In the genomic region with DNA sequence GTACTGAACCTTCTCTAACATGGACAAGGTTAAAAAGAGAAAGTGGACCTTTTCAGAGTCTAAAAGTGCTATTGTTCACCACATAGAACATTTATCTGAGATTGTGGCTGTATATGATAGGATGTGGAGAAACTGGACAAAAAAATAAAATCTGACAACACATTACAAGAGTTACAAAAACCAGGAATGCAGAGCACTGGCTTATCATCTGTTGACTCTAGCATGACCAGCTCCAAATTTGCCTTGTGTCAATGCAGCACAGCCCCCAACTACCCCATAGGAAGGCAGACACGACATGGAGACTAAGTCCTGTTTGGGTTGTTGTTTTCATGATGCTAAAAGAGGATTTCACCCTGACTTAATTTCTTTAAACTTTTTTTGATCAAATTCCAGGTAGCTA, we compare ENCODE assay signal across 9 cellular contexts.
"Had no signal": no experiment of that assay in that cellular context is flagged by ENCODE, and none has a peak within 500 bp of the region (broad histone marks: within the 10 kb centered on the region; RNA-seq: fewer than 3 reads in every experiment).

No MANE protein-coding gene starts in this region.

- DNase-seq: GOT3, H7, HFFc6, IMR-90, KG1 had no signal

- H3K27ac ChIP-seq: HL-60 had no signal

- H3K9me3 ChIP-seq: HAP-1 had no signal

- H3K9me3 Mint-ChIP-seq: HFFc6 had no signal

- H3K27ac Mint-ChIP-seq: HFFc6 had no signal

- H3K4me1 ChIP-seq: HAP-1 had no signal

- H3K36me3 ChIP-seq: HAP-1 had no signal

- FAIRE-seq: K562 had no signal

- ATAC-seq: HCT116, K562 had no signal

- H3K4me3 ChIP-seq: HAP-1, K562 had no signal

- H3K4me3 Mint-ChIP-seq: HFFc6 had no signal
